In genomic region chr6:143746202-143747119, GRCh38 we compare ENCODE assay signal across 11 cellular contexts.
DNase-seq lines count a peak whose midpoint lies in the region; ATAC-seq and TF ChIP-seq lines count a peak whose summit lies in the region.
"Had no signal": no experiment of that assay in that cellular context is flagged by ENCODE, and none has a peak within 500 bp of the region (broad histone marks: within the 10 kb centered on the region; RNA-seq: fewer than 3 reads in every experiment).

No MANE protein-coding gene starts in this region.

- H3K9me3 ChIP-seq in H9 (ENCODE audit: control insufficient read depth, low read depth, low read length) (no peaks in the 10 kb centered on the region), ascending aorta (no peaks in the 10 kb centered on the region), skeletal muscle tissue (ENCODE audit: control insufficient read depth in 3 of 3, low read length in 3 of 3) (no peaks in the 10 kb centered on the region)

- H3K4me3 Mint-ChIP-seq in H9 = peak overlapping the region; percentile 0 to 50; a peak in 3 of 5 replicates
- H3K4me3 Mint-ChIP-seq: dendritic cell treated with granulocyte-macrophage colony-stimulating factor and Interleukin-4, amounts not matched to agents 40 ng/mL and 50 ng/mL, for 4 days had no signal

- no peaks in the 10 kb centered on the region for H3K27me3 Mint-ChIP-seq in H9 (ENCODE audit: low read depth)
- H3K27me3 Mint-ChIP-seq: dendritic cell treated with granulocyte-macrophage colony-stimulating factor and Interleukin-4, amounts not matched to agents 40 ng/mL and 50 ng/mL, for 4 days had no signal

- H4K8ac ChIP-seq in H9 (replicated peaks; ENCODE audit: insufficient read length, low read depth, low read length) = no peak overlapping the region

- H3K4me1 Mint-ChIP-seq in H9 = peaks cover 82 to 83% of the 10 kb centered on the region in 2 experiments

- no peak for ATAC-seq in GM18907 (IDR thresholded peaks at IDR 0.05; ENCODE audit: unreplicated experiment)

- peak overlapping the region; percentile 70; the same call in 1 of the 2 replicates for H3K14ac ChIP-seq in H9 (ENCODE audit: insufficient read depth, low read length)

- H3K4me1 ChIP-seq in H9 (ENCODE audit: insufficient read depth, low read length) (peaks cover 35% of the 10 kb centered on the region), ascending aorta (peaks cover 9 to 39% of the 10 kb centered on the region in 2 donors), skeletal muscle tissue (ENCODE audit: control insufficient read depth in 3 of 3, insufficient read depth in 3 of 3, low read length in 3 of 3) (peaks cover 25 to 53% (median 36%) of the 10 kb centered on the region in 3 donors)

- peak overlapping the region; percentile 52 for H2AK5ac ChIP-seq in H9 (ENCODE audit: insufficient read length, low read length)

- H3K56ac ChIP-seq in H9 (ENCODE audit: insufficient read length, low read depth, low read length) = peak overlapping the region; percentile 74

- H2BK20ac ChIP-seq in H9 (ENCODE audit: low read depth, low read length, poor library complexity, severe bottlenecking) = no peak overlapping the region

- DNase-seq in H9 = peak; percentile 90
- DNase-seq in ascending aorta (ENCODE audit: low spot score in 2 of 2) = no peak
- peak; percentile 70 for DNase-seq in iPS-NIHi7 (ENCODE audit: extremely low spot score)
- DNase-seq in HUDEP-2 (lab: John Stamatoyannopoulos, UW; ENCODE audit: unreplicated experiment in 76 of 76) = no peak
- DNase-seq in A172 (ENCODE audit: low spot score) = no peak
- DNase-seq in NOMO-1 (lab: John Stamatoyannopoulos, UW; ENCODE audit: unreplicated experiment in 2 of 2) = no peak
- DNase-seq: GOT3; stimulated activated CD4-positive, alpha-beta T cell treated with anti-CD3 and anti-CD28 coated beads, Interleukin-15, amount 100 ng/mL, for 24 hours had no signal

- H3K79me1 ChIP-seq in H9 (ENCODE audit: insufficient read depth, low read depth, low read length, poor library complexity, severe bottlenecking) = no peaks in the 10 kb centered on the region

- H2AFZ ChIP-seq in H9 (ENCODE audit: low read length) = no peak overlapping the region

- no peak overlapping the region for H3K4ac ChIP-seq in H9 (ENCODE audit: low read depth, low read length)

- H3K4me2 ChIP-seq in H9 (ENCODE audit: insufficient read depth, insufficient read length, low read length) = peak overlapping the region; percentile 67

- H3K27me3 ChIP-seq in H9 (ENCODE audit: insufficient read depth, low read length) (no peaks in the 10 kb centered on the region), ascending aorta (no peaks in the 10 kb centered on the region), skeletal muscle tissue (ENCODE audit: control insufficient read depth in 3 of 3, insufficient read depth in 3 of 3, low read length in 3 of 3) (no peaks in the 10 kb centered on the region)

- H2BK15ac ChIP-seq in H9 (ENCODE audit: low read depth, low read length) = no peak overlapping the region

- H3K9me3 Mint-ChIP-seq in H9 = no peaks in the 10 kb centered on the region
- H3K9me3 Mint-ChIP-seq: dendritic cell treated with granulocyte-macrophage colony-stimulating factor and Interleukin-4, amounts not matched to agents 40 ng/mL and 50 ng/mL, for 4 days had no signal

- H3K79me2 ChIP-seq in H9 (ENCODE audit: insufficient read depth, low read length) = no peaks in the 10 kb centered on the region

- peak overlapping the region; percentile 51 for H3K9ac ChIP-seq in H9 (ENCODE audit: extremely low read depth, insufficient read length, low read length)
- H3K9ac ChIP-seq in skeletal muscle tissue (ENCODE audit: low read depth in 1 of 3, low read length in 3 of 3) = peak overlapping the region in 2 of 3 donors; percentile 25 to 51

- H3K36me3 ChIP-seq in ascending aorta (no peaks in the 10 kb centered on the region), skeletal muscle tissue (ENCODE audit: control insufficient read depth in 3 of 3, insufficient read depth in 3 of 3, low read length in 3 of 3) (no peaks in the 10 kb centered on the region)

- H4K5ac ChIP-seq in H9 (ENCODE audit: insufficient read length, low read depth, low read length) = peak overlapping the region; percentile 99

- no peaks in the 10 kb centered on the region for H3K23me2 ChIP-seq in H9 (ENCODE audit: insufficient read length, low read depth, low read length, poor library complexity, severe bottlenecking)

- TF ChIP-seq CTCF in H9 (conservative IDR thresholded peaks at IDR 0.05) (no peak), ascending aorta (IDR thresholded peaks at IDR 0.05) (no peak)

- no peak overlapping the region for H3K23ac ChIP-seq in H9 (ENCODE audit: insufficient read length, low read depth, low read length)

- peak overlapping the region; percentile 43 for H2BK12ac ChIP-seq in H9 (ENCODE audit: insufficient read length, low read depth, low read length)

- peak overlapping the region; percentile 93 for H2BK5ac ChIP-seq in H9 (ENCODE audit: insufficient read length, low read length)

- H2BK120ac ChIP-seq in H9 (ENCODE audit: low read depth, low read length, poor library complexity, severe bottlenecking) = no peak overlapping the region

- H3K36me3 Mint-ChIP-seq in H9 (ENCODE audit: insufficient read depth in 1 of 3, low read depth in 3 of 3) = peaks cover 0 to 15% (median 4%) of the 10 kb centered on the region in 3 experiments; a peak in 4 of 7 replicates

- H3K4me3 ChIP-seq in ascending aorta (peak overlapping the region; percentile 41 to 44), skeletal muscle tissue (ENCODE audit: low read length in 3 of 3) (peak overlapping the region in 1 of 3 donors; percentile 15)

- peak overlapping the region; percentile 90 to 98 (median 98) for H3K27ac Mint-ChIP-seq in H9
- H3K27ac Mint-ChIP-seq: dendritic cell treated with granulocyte-macrophage colony-stimulating factor and Interleukin-4, amounts not matched to agents 40 ng/mL and 50 ng/mL, for 4 days had no signal

- no peak overlapping the region for H3T11ph ChIP-seq in H9 (ENCODE audit: low read length)

- H3K27ac ChIP-seq in H9 (ENCODE audit: insufficient read length, low read depth, low read length) = peak overlapping the region; percentile 99
- H3K27ac ChIP-seq in ascending aorta = peak overlapping the region; percentile 80 to 86
- H3K27ac ChIP-seq in skeletal muscle tissue (ENCODE audit: low read depth, low read length) = peak overlapping the region; percentile 22

- intact Hi-C loops in ascending aorta (cut with DNase I) = loop anchor here (5.0 kb wide), 1 partner anchor 169 kb away; no protein-coding TSS in a partner anchor

- no CpG with 5 or more reads among the region's 12 CpGs for WGBS in H9 (ENCODE audit: extremely low coverage, insufficient read length, low lambda C conversion rate)

- H4K20me1 ChIP-seq in H9 (ENCODE audit: control insufficient read depth, insufficient read depth, insufficient read length) = no peaks in the 10 kb centered on the region

- H4K91ac ChIP-seq in H9 (ENCODE audit: insufficient read length, low read depth, low read length) = no peak overlapping the region

- H3K18ac ChIP-seq in H9 (ENCODE audit: insufficient read length, low read depth, low read length) = peak overlapping the region; percentile 91

Comparison
In these comparisons a context has a peak if more than half of its experiments do, and no peak if none do; other contexts are left out.
1. DNase-seq: peak in H9 (single experiment) and iPS-NIHi7 (single experiment); none in ascending aorta (0 of 2), HUDEP-2 (0 of 76), A172 (single experiment) and NOMO-1 (0 of 2).
2. H3K27ac ChIP-seq: peak in every context shown above with its lines; median percentile 99 in H9; 83 in ascending aorta; 22 in skeletal muscle tissue.